20 cellular contexts compared by ENCODE assay signal in the genomic region with DNA sequence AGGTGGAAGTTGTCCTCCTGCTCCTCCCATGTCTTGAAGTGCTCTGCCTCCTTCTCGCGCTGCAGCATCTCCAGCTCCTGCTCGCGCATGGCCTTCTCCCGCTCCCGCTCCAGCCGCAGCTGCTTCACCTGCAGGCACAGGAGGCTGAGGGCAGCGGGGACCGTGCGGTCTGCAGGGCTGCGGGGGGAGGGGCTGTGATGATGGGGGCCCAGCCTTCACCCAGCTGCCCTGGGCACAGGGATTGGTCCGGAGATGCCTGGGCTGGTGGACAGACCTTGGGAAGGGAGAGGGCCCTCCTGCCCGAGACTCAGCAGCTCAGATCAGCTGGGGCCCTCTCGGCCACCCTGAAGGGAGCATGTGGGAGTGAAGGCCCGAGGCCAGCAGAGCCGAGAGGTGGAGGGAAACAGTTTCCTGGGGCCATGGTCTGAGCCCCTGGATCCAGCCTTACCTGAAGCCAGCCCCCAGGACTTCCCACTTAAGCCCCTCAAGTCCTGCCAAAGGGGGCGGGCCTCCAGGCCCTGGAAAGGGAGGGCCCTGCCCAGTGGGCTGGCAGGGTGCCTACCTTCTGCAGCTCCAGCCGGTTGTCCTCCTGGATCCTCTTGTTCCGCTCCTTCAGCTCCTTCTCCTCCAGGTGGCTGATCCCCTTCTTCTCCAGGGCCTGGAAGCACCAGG. TPM values are rescaled to one million over a fixed set of nuclear protein-coding genes. Genes with fewer than 3 reads are reported as not detected.
"Had no signal": no experiment of that assay in that cellular context is flagged by ENCODE, and none has a peak within 500 bp of the region (broad histone marks: within the 10 kb centered on the region; RNA-seq: fewer than 3 reads in every experiment).

No MANE protein-coding gene starts in this region.

- H3K4me3 ChIP-seq: esophagus muscularis mucosa, gastrocnemius medialis, left ventricle myocardium inferior, lower lobe of right lung, pancreas, prostate gland, right lobe of liver, testis, transverse colon had no signal

- H3K27me3 ChIP-seq: esophagus muscularis mucosa, gastrocnemius medialis, pancreas, right lobe of liver, testis, transverse colon had no signal

- ATAC-seq: effector memory CD8-positive, alpha-beta T cell; gastrocnemius medialis; lower lobe of right lung; pancreas; right lobe of liver; stimulated activated memory B cell treated with anti-CD40 and anti-IgM and Interleukin-4, amounts not matched to agents 10 μg/mL and 1 μg/mL and 100 μg/mL, for 72 hours had no signal

- H3K27ac ChIP-seq: epithelial cell of prostate, esophagus muscularis mucosa, gastrocnemius medialis, left ventricle myocardium inferior, lower lobe of right lung, pancreas, prostate gland, right lobe of liver, testis, transverse colon had no signal

- FAIRE-seq: pancreas had no signal

- H3K9me3 ChIP-seq: esophagus muscularis mucosa, gastrocnemius medialis, left ventricle myocardium inferior, lower lobe of right lung, pancreas, prostate gland, right lobe of liver, testis, transverse colon had no signal

- H3K36me3 ChIP-seq: pancreas, transverse colon had no signal

- DNase-seq: effector memory CD8-positive, alpha-beta T cell; glutamatergic neuron; islet precursor cell; left ventricle myocardium inferior; lower lobe of right lung; mesenchymal stem cell; naive B cell; occipital lobe; stimulated activated CD4-positive, alpha-beta T cell treated with anti-CD3 and anti-CD28 coated beads, Interleukin-4, amount 100 ng/mL, for 1 hour; stimulated activated naive CD8-positive, alpha-beta T cell treated with anti-CD3 and anti-CD28 coated beads, Interleukin-15, amount 100 ng/mL, for 72 hours; testis; transverse colon had no signal

RNA-seq across cellular contexts. Expression of gene GIPC3, which starts 35.0 kb away (rescaled TPM):
- total RNA-seq: occipital lobe, renal cortical epithelial cell had no signal
